23 cellular contexts compared by ENCODE assay signal in genomic region chrX:46683023-46683422, GRCh38.
DNase-seq lines count a peak whose midpoint lies in the region; ATAC-seq, FAIRE-seq and TF ChIP-seq lines count a peak whose summit lies in the region.
"Had no signal": no experiment of that assay in that cellular context is flagged by ENCODE, and none has a peak within 500 bp of the region (broad histone marks: within the 10 kb centered on the region; RNA-seq: fewer than 3 reads in every experiment).

No MANE protein-coding gene starts in this region.

- no peak overlapping the region for H3K4me2 ChIP-seq in neural progenitor cell
- H3K4me2 ChIP-seq: BLaER1 had no signal

- ATAC-seq in heart left ventricle = no peak
- ATAC-seq: esophagus mucosa, lower lobe of right lung had no signal

- H3K4me3 Mint-ChIP-seq in neural progenitor cell = no peak overlapping the region
- no peak overlapping the region for H3K4me3 Mint-ChIP-seq in activated naive CD4-positive, alpha-beta T cell treated with anti-CD3 and anti-CD28 coated beads for 36 hours
- H3K4me3 Mint-ChIP-seq: activated T-cell treated with anti-CD3 and anti-CD28 coated beads, Interleukin-2, amount 50 U/mL, for 4 hours; dendritic cell treated with granulocyte-macrophage colony-stimulating factor and Interleukin-4, amounts not matched to agents 40 ng/mL and 50 ng/mL, for 4 days; nephron had no signal

- H3K4me1 Mint-ChIP-seq in neural progenitor cell = no peaks in the 10 kb centered on the region
- H3K4me1 Mint-ChIP-seq in activated naive CD4-positive, alpha-beta T cell treated with anti-CD3 and anti-CD28 coated beads for 36 hours (ENCODE audit: low read depth) = peaks cover 11% of the 10 kb centered on the region
- H3K4me1 Mint-ChIP-seq: nephron had no signal

- H3K4me3 ChIP-seq in neural progenitor cell (no peak overlapping the region), heart left ventricle (no peak overlapping the region)
- H3K4me3 ChIP-seq: adrenal gland, BLaER1, lower lobe of right lung, right atrium auricular region, tibial artery had no signal

- H3K79me2 ChIP-seq in neural progenitor cell (ENCODE audit: low read depth) = no peaks in the 10 kb centered on the region

- CTCF ChIA-PET in activated naive CD4-positive, alpha-beta T cell treated with anti-CD3 and anti-CD28 coated beads for 36 hours (lab: Charles Lee) = interaction anchor here (0.6 kb wide), 1 partner anchor 34 kb away, joined by 3 read pairs; no protein-coding TSS in a partner anchor

- DNase-seq in ELF-1 (ENCODE audit: low read depth, low spot score) (peak; percentile 39), GM18507 (ENCODE audit: extremely low spot score, insufficient read length, low read depth) (no peak), SK-MEL-5 (ENCODE audit: low read depth, low spot score) (peak; percentile 7), glomerular visceral epithelial cell (ENCODE audit: extremely low spot score) (peak; percentile 13), SK-N-DZ (ENCODE audit: low spot score) (no peak), neural progenitor cell (ENCODE audit: low spot score) (no peak), heart left ventricle (no peak)
- DNase-seq in activated naive CD4-positive, alpha-beta T cell treated with anti-CD3 and anti-CD28 coated beads for 36 hours = no peak
- DNase-seq: activated T-cell treated with anti-CD3 and anti-CD28 coated beads, Interleukin-2, amount 50 U/mL, for 4 hours; adrenal gland; KBM-7; lower lobe of right lung; NCI-H1436 treated with DMSO at 0.1 percent for 48 hours; NCI-H510A treated with DMSO at 0.1 percent for 48 hours; T-helper 2 cell; tibial artery had no signal

- TF ChIP-seq POLR2A in heart left ventricle (IDR thresholded peaks at IDR 0.05) = no peak

- TF ChIP-seq CTCF in neural progenitor cell (IDR thresholded peaks at IDR 0.05) (no peak), heart left ventricle (IDR thresholded peaks at IDR 0.05) (no peak)

- FAIRE-seq in GM18507 (lab: Jason Lieb, UNC) = peak; percentile 41
- FAIRE-seq: H1, RCC 7860 had no signal

- in situ Hi-C loops in SK-MEL-5 (cut with HindIII; ENCODE audit: low pct_unique_long_range_greater_than_20kb, low sequenced_read_pairs) = no loop called here

- H3K4me1 ChIP-seq in neural progenitor cell (no peaks in the 10 kb centered on the region), heart left ventricle (no peaks in the 10 kb centered on the region)
- H3K4me1 ChIP-seq: adrenal gland, lower lobe of right lung, right atrium auricular region, tibial artery had no signal

- H3K36me3 ChIP-seq in neural progenitor cell (no peaks in the 10 kb centered on the region), heart left ventricle (no peaks in the 10 kb centered on the region)
- H3K36me3 ChIP-seq: adrenal gland, BLaER1, lower lobe of right lung, right atrium auricular region, tibial artery had no signal

- no peak overlapping the region for H3K27ac ChIP-seq in neural progenitor cell
- H3K27ac ChIP-seq in heart left ventricle = no peak overlapping the region
- H3K27ac ChIP-seq: adrenal gland, BLaER1, lower lobe of right lung, right atrium auricular region, tibial artery had no signal

- peaks cover 2% of the 10 kb centered on the region for H3K9me3 Mint-ChIP-seq in neural progenitor cell
- H3K9me3 Mint-ChIP-seq in activated naive CD4-positive, alpha-beta T cell treated with anti-CD3 and anti-CD28 coated beads for 36 hours = no peaks in the 10 kb centered on the region
- H3K9me3 Mint-ChIP-seq: activated T-cell treated with anti-CD3 and anti-CD28 coated beads, Interleukin-2, amount 50 U/mL, for 4 hours; dendritic cell treated with granulocyte-macrophage colony-stimulating factor and Interleukin-4, amounts not matched to agents 40 ng/mL and 50 ng/mL, for 4 days had no signal

- intact Hi-C loops in heart left ventricle (cut with DNase I) = loop anchor here in 1 of 10 donors (10.0 kb wide), 1 partner anchor 128 kb away; no protein-coding TSS in a partner anchor
- intact Hi-C loops in activated naive CD4-positive, alpha-beta T cell treated with anti-CD3 and anti-CD28 coated beads for 36 hours (cut with micrococcal nuclease) = no loop called here

- no peak overlapping the region for H3K27ac Mint-ChIP-seq in neural progenitor cell
- H3K27ac Mint-ChIP-seq in activated naive CD4-positive, alpha-beta T cell treated with anti-CD3 and anti-CD28 coated beads for 36 hours = no peak overlapping the region
- H3K27ac Mint-ChIP-seq: dendritic cell treated with granulocyte-macrophage colony-stimulating factor and Interleukin-4, amounts not matched to agents 40 ng/mL and 50 ng/mL, for 4 days; nephron had no signal

- H3K27me3 Mint-ChIP-seq in neural progenitor cell (ENCODE audit: insufficient read depth, low read depth) = no peaks in the 10 kb centered on the region
- H3K27me3 Mint-ChIP-seq in activated naive CD4-positive, alpha-beta T cell treated with anti-CD3 and anti-CD28 coated beads for 36 hours (ENCODE audit: low read depth) = no peaks in the 10 kb centered on the region
- H3K27me3 Mint-ChIP-seq: dendritic cell treated with granulocyte-macrophage colony-stimulating factor and Interleukin-4, amounts not matched to agents 40 ng/mL and 50 ng/mL, for 4 days had no signal

- H3K36me3 Mint-ChIP-seq in neural progenitor cell = no peaks in the 10 kb centered on the region
- H3K36me3 Mint-ChIP-seq in activated naive CD4-positive, alpha-beta T cell treated with anti-CD3 and anti-CD28 coated beads for 36 hours (ENCODE audit: low read depth) = peaks cover 2% of the 10 kb centered on the region

- H4K20me1 ChIP-seq in neural progenitor cell (ENCODE audit: low read depth) = no peaks in the 10 kb centered on the region
- H4K20me1 ChIP-seq: BLaER1 had no signal

- 35 to 100% (median 75%) methylated on average over 1 of the region's 1 CpG for WGBS in heart left ventricle, 4 donors

- H3K27me3 ChIP-seq in neural progenitor cell (no peaks in the 10 kb centered on the region), heart left ventricle (no peaks in the 10 kb centered on the region)
- H3K27me3 ChIP-seq: BLaER1, right atrium auricular region, tibial artery had no signal

- no peaks in the 10 kb centered on the region for H3F3A ChIP-seq in neural progenitor cell (ENCODE audit: low read depth)

- H3K9me3 ChIP-seq in neural progenitor cell (ENCODE audit: low read depth) (peaks cover 5% of the 10 kb centered on the region), heart left ventricle (no peaks in the 10 kb centered on the region)
- H3K9me3 ChIP-seq: adrenal gland, BLaER1, lower lobe of right lung, right atrium auricular region, tibial artery had no signal

- no peak overlapping the region for H3K9ac ChIP-seq in neural progenitor cell
- H3K9ac ChIP-seq: BLaER1 had no signal

- no peak overlapping the region for H2AFZ ChIP-seq in neural progenitor cell (replicated peaks)

Comparison
In these comparisons a context has a peak if more than half of its experiments do, and no peak if none do; other contexts are left out.
1. DNase-seq: peak in ELF-1 (single experiment), SK-MEL-5 (single experiment) and glomerular visceral epithelial cell (single experiment); none in GM18507 (single experiment), SK-N-DZ (single experiment), neural progenitor cell (single experiment), heart left ventricle (0 of 5) and activated naive CD4-positive, alpha-beta T cell treated with anti-CD3 and anti-CD28 coated beads for 36 hours (single experiment).